In genomic region chr5:111670826-111671492, GRCh38 we compare ENCODE assay signal across 21 cellular contexts.
DNase-seq lines count a peak whose midpoint lies in the region; ATAC-seq, FAIRE-seq and TF ChIP-seq lines count a peak whose summit lies in the region.
"Had no signal": no experiment of that assay in that cellular context is flagged by ENCODE, and none has a peak within 500 bp of the region (broad histone marks: within the 10 kb centered on the region; RNA-seq: fewer than 3 reads in every experiment).

No MANE protein-coding gene starts in this region.

- SMC1A ChIA-PET in GM12878 (lab: Charles Lee; ENCODE audit: uncharacterized antibody, unreplicated experiment) = interaction anchor here (1.8 kb wide), 1 partner anchor 19 kb away, joined by 4 read pairs; no protein-coding TSS in a partner anchor

- no peak for TF ChIP-seq EP300 in GM12878 (IDR thresholded peaks at IDR 0.05; ENCODE audit: borderline replicate concordance in 1 of 2, control insufficient read depth in 1 of 2, low read depth in 2 of 2, low read length in 2 of 2)

- no peak for TF ChIP-seq RAD21 in GM12878 (IDR thresholded peaks at IDR 0.05; ENCODE audit: insufficient read depth, low read depth, low read length)

- H3K36me3 Mint-ChIP-seq in activated T-cell treated with anti-CD3 and anti-CD28 coated beads, Interleukin-2, amount 50 U/mL, for 4 hours (ENCODE audit: insufficient read depth) = no peaks in the 10 kb centered on the region
- H3K36me3 Mint-ChIP-seq: IgD-negative memory B cell had no signal

- dilution Hi-C loops in keratinocyte (cut with MboI; ENCODE audit: extremely low pct_ligation_motif_present, low sequenced_read_pairs) = no loop called here

- FAIRE-seq in GM12878 (lab: Jason Lieb, UNC) (peak; percentile 7), keratinocyte (lab: Jason Lieb, UNC) (peak; percentile 100)
- FAIRE-seq: kidney had no signal

- TF ChIP-seq POLR2A in GM12878 (IDR thresholded peaks at IDR 0.05; ENCODE audit: low read depth, low read length) = no peak

- intact Hi-C loops in GM12878 (cut with micrococcal nuclease; ENCODE audit: unreplicated experiment) = loop anchor here (10.0 kb wide), 1 partner anchor 254 kb away; no protein-coding TSS in a partner anchor

- no peak for TF ChIP-seq CTCF in GM12878 (IDR thresholded peaks at IDR 0.05 in 2 of 3, conservative IDR thresholded peaks at IDR 0.05 in 1 of 3; ENCODE audit: control insufficient read depth in 2 of 3, extremely low read depth in 1 of 3, insufficient read depth in 1 of 3, low read depth in 3 of 3, low read length in 3 of 3)
- TF ChIP-seq CTCF in keratinocyte (optimal IDR thresholded peaks at IDR 0.05 in 1 of 3, IDR thresholded peaks at IDR 0.05 in 1 of 3, conservative IDR thresholded peaks at IDR 0.05 in 1 of 3; ENCODE audit: extremely low read depth in 1 of 3, insufficient read depth in 2 of 3, low read length in 3 of 3) = peak in 2 of 3 experiments; percentile 22 to 33

- H3K4me1 Mint-ChIP-seq in activated T-cell treated with anti-CD3 and anti-CD28 coated beads, Interleukin-2, amount 50 U/mL, for 4 hours (ENCODE audit: low read depth) = no peaks in the 10 kb centered on the region
- H3K4me1 Mint-ChIP-seq: B cell, IgD-negative memory B cell had no signal

- H3K27me3 ChIP-seq in GM12878 (replicated peaks in 1 of 2; ENCODE audit: control insufficient read depth in 2 of 2, insufficient read depth in 2 of 2, low read length in 1 of 2) = no peaks in the 10 kb centered on the region; a peak in 1 of 4 replicates
- H3K27me3 ChIP-seq in keratinocyte (ENCODE audit: control insufficient read depth, extremely low read depth, insufficient read depth, low read length) = no peaks in the 10 kb centered on the region
- H3K27me3 ChIP-seq: transverse colon had no signal

- H3K9me1 ChIP-seq in keratinocyte (ENCODE audit: control insufficient read depth, extremely low read depth, insufficient read depth, low read length) = peaks cover 2% of the 10 kb centered on the region

- H3K9me3 Mint-ChIP-seq in activated T-cell treated with anti-CD3 and anti-CD28 coated beads, Interleukin-2, amount 50 U/mL, for 4 hours = no peaks in the 10 kb centered on the region

- ATAC-seq in GM12878 = no peak
- ATAC-seq in HG03280 (IDR thresholded peaks at IDR 0.05; ENCODE audit: unreplicated experiment) = no peak
- ATAC-seq in activated T-cell treated with anti-CD3 and anti-CD28 coated beads, Interleukin-2, amount 50 U/mL, for 4 hours = no peak
- ATAC-seq: Right ventricle myocardium inferior had no signal

- in situ Hi-C loops in GM12878 (cut with MboI) = no loop called here

- H3K36me3 ChIP-seq in GM12878 (ENCODE audit: control insufficient read depth in 2 of 2, insufficient read depth in 2 of 2, low read length in 1 of 2) = no peaks in the 10 kb centered on the region
- no peaks in the 10 kb centered on the region for H3K36me3 ChIP-seq in keratinocyte (ENCODE audit: control insufficient read depth in 2 of 2, extremely low read depth in 1 of 2, insufficient read depth in 2 of 2, low read length in 2 of 2)
- H3K36me3 ChIP-seq: transverse colon had no signal

- H3K4me3 Mint-ChIP-seq in activated T-cell treated with anti-CD3 and anti-CD28 coated beads, Interleukin-2, amount 50 U/mL, for 4 hours = no peak overlapping the region
- H3K4me3 Mint-ChIP-seq: B cell, IgD-negative memory B cell had no signal

- H3K79me2 ChIP-seq in GM12878 (ENCODE audit: control insufficient read depth, insufficient read depth, low read length) (no peaks in the 10 kb centered on the region), keratinocyte (ENCODE audit: control insufficient read depth, insufficient read depth, low read length) (no peaks in the 10 kb centered on the region)

- H3K4me1 ChIP-seq in GM12878 (ENCODE audit: control insufficient read depth, insufficient read depth, low read length) (peaks cover 9% of the 10 kb centered on the region), keratinocyte (ENCODE audit: control insufficient read depth, extremely low read depth, insufficient read depth, low read length) (peaks cover 29% of the 10 kb centered on the region)
- H3K4me1 ChIP-seq: transverse colon had no signal

- H3K4me2 ChIP-seq in GM12878 (ENCODE audit: control insufficient read depth, insufficient read depth) (no peak overlapping the region), keratinocyte (ENCODE audit: control insufficient read depth, extremely low read depth, insufficient read depth, low read depth, low read length) (peak overlapping the region; percentile 77)

- H3K9me3 ChIP-seq in GM12878 (replicated peaks; ENCODE audit: control insufficient read depth, insufficient read depth, low read length) = no peaks in the 10 kb centered on the region
- no peaks in the 10 kb centered on the region for H3K9me3 ChIP-seq in keratinocyte (ENCODE audit: control insufficient read depth, low read depth, low read length)
- H3K9me3 ChIP-seq: transverse colon had no signal

- H3K4me3 ChIP-seq in GM12878 = no peak overlapping the region
- peak overlapping the region in 2 of 3 experiments; percentile 20 to 22 for H3K4me3 ChIP-seq in keratinocyte (ENCODE audit: control insufficient read depth in 2 of 3, extremely low read depth in 1 of 3, insufficient read depth in 2 of 3, low read depth in 1 of 3, low read length in 3 of 3)
- H3K4me3 ChIP-seq: transverse colon had no signal

- CTCF ChIA-PET in GM12878 (lab: Yijun Ruan, JAX) = interaction anchor here (0.7 to 1.9 kb wide), 2 partner anchors 29 to 121 kb away, joined by 3 to 6 read pairs; no protein-coding TSS in a partner anchor

- no peak overlapping the region for H3K9ac ChIP-seq in GM12878 (ENCODE audit: control insufficient read depth, insufficient read depth, low read length)
- peak overlapping the region; percentile 55 for H3K9ac ChIP-seq in keratinocyte (ENCODE audit: control insufficient read depth, extremely low read depth, insufficient read depth, low read length)

- DNase-seq in DMS79 (lab: John Stamatoyannopoulos, UW) (peak; percentile 2), HT1080 (ENCODE audit: low read depth) (peak; percentile 44), GM12878 (ENCODE audit: low read depth, low spot score) (no peak), keratinocyte (ENCODE audit: low read depth, low spot score) (peak; percentile 69), NCI-H2171 treated with DMSO at 0.1 percent for 48 hours (lab: John Stamatoyannopoulos, UW) (no peak)
- DNase-seq in activated CD4-positive, alpha-beta T cell treated with anti-CD3 and anti-CD28 coated beads, Interleukin-2, amount 50 U/mL, for 4 hours = no peak
- DNase-seq in activated T-cell treated with anti-CD3 and anti-CD28 coated beads, Interleukin-2, amount 50 U/mL, for 4 hours = no peak
- DNase-seq: activated CD4-positive, alpha-beta T cell treated with anti-CD3 and anti-CD28 coated beads, Interleukin-2, amount 50 U/mL, for 1 hour; amygdala; DMS153; effector CD4-positive, alpha-beta T cell; kidney; NCI-H1417 treated with DMSO at 0.1 percent for 48 hours; NCI-H524 treated with DMSO at 0.1 percent for 48 hours; stimulated activated CD4-positive, alpha-beta T cell treated with anti-CD3 and anti-CD28 coated beads, Interleukin-1b, Interleukin-23, amount 100 ng/mL, for 48 hours; T-helper 9 cell; transverse colon had no signal

- RAD21 ChIA-PET in GM12878 (lab: Charles Lee; ENCODE audit: unreplicated experiment) = no interaction called here

- 33% methylated on average over 3 of the region's 3 CpGs for WGBS in GM12878 (ENCODE audit: insufficient coverage, insufficient replicate concordance, low lambda C conversion rate, missing lambda C conversion rate)

- POLR2A ChIA-PET in GM12878 (lab: Charles Lee) = no interaction called here

- H3K27me3 Mint-ChIP-seq in activated T-cell treated with anti-CD3 and anti-CD28 coated beads, Interleukin-2, amount 50 U/mL, for 4 hours (ENCODE audit: low read depth) = peaks cover 3% of the 10 kb centered on the region
- H3K27me3 Mint-ChIP-seq: B cell, IgD-negative memory B cell had no signal

- H2AFZ ChIP-seq in GM12878 (ENCODE audit: control insufficient read depth, low read depth, low read length) (no peak overlapping the region), keratinocyte (ENCODE audit: control insufficient read depth, low read length) (peak overlapping the region; percentile 27)

- H4K20me1 ChIP-seq in GM12878 (ENCODE audit: control insufficient read depth, insufficient read depth) (no peaks in the 10 kb centered on the region), keratinocyte (ENCODE audit: control insufficient read depth, extremely low read depth, insufficient read depth, low read length) (no peaks in the 10 kb centered on the region)

- BruUV-seq in GM12878 (replicated peaks; lab: Mats Ljungman, UMichigan) = no TSS peak

- H3K27ac ChIP-seq in GM12878 (ENCODE audit: control insufficient read depth, insufficient read depth) (no peak overlapping the region), keratinocyte (ENCODE audit: control insufficient read depth, insufficient read depth, low read length) (peak overlapping the region; percentile 81)
- H3K27ac ChIP-seq: transverse colon had no signal

TF ChIP-seq in GM12878, 131 proteins besides CTCF, POLR2A, EP300 and RAD21 (continues in another document):
- TF ChIP-seq, protein P1, sequence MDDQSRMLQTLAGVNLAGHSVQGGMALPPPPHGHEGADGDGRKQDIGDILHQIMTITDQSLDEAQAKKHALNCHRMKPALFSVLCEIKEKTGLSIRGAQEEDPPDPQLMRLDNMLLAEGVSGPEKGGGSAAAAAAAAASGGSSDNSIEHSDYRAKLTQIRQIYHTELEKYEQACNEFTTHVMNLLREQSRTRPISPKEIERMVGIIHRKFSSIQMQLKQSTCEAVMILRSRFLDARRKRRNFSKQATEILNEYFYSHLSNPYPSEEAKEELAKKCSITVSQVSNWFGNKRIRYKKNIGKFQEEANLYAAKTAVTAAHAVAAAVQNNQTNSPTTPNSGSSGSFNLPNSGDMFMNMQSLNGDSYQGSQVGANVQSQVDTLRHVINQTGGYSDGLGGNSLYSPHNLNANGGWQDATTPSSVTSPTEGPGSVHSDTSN (IDR thresholded peaks at IDR 0.05; ENCODE audit: insufficient replicate concordance, low read depth, low read length) = no peak
- TF ChIP-seq ATF3 (IDR thresholded peaks at IDR 0.05; ENCODE audit: borderline replicate concordance, extremely low read depth, low read depth, low read length) (no peak), EGR1 (IDR thresholded peaks at IDR 0.05; ENCODE audit: borderline replicate concordance in 1 of 2, low read depth in 2 of 2, low read length in 2 of 2) (no peak), ASH2L (IDR thresholded peaks at IDR 0.05; ENCODE audit: borderline replicate concordance, low read depth) (no peak)

Comparison
In these comparisons a context has a peak if more than half of its experiments do, and no peak if none do; other contexts are left out.
1. DNase-seq: peak in DMS79 (single experiment), HT1080 (single experiment) and keratinocyte (single experiment); none in GM12878 (single experiment), NCI-H2171 treated with DMSO at 0.1 percent for 48 hours (single experiment), activated CD4-positive, alpha-beta T cell treated with anti-CD3 and anti-CD28 coated beads, Interleukin-2, amount 50 U/mL, for 4 hours (0 of 2) and activated T-cell treated with anti-CD3 and anti-CD28 coated beads, Interleukin-2, amount 50 U/mL, for 4 hours (single experiment).
2. CTCF ChIP-seq: peak in keratinocyte (2 of 3); none in GM12878 (0 of 3).